Comparison of ENCODE assay signal across 9 cellular contexts in the genomic region with DNA sequence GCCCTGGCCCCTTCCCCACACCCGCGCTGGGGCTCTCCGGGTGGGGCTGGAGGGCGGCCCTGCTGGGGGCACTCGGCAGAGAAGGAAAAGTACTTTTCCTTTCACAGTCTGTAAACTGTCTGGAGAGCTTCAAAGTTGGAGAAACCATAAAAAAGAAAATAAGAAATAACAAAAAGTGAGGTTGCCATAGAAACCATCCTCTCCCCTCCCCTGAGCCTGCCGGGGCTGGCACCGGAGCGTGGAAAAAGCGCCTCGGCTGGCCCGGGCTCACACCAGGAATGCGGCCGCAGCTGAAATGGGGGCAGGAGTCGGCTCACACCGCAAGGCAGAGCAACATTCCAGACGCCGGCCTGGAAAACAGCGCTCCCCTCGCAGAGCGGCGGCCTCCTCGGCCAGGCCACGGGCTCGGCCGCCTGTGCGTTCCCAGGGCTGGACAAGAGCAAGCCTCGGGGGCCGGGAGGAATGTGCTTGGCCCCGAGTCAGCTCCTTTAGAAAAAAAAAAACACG.
DNase-seq lines count a peak whose midpoint lies in the region; ATAC-seq and TF ChIP-seq lines count a peak whose summit lies in the region.
"Had no signal": no experiment of that assay in that cellular context is flagged by ENCODE, and none has a peak within 500 bp of the region (broad histone marks: within the 10 kb centered on the region; RNA-seq: fewer than 3 reads in every experiment).

No MANE protein-coding gene starts in this region.

- no peak overlapping the region for H3K27ac ChIP-seq in mammary epithelial cell (ENCODE audit: insufficient read depth, low read depth, low read length)

- H3K9me3 ChIP-seq in mammary epithelial cell (replicated peaks; ENCODE audit: insufficient read depth, low read length), result no peaks in the 10 kb centered on the region

- H3K79me2 ChIP-seq in mammary epithelial cell (ENCODE audit: insufficient read depth, low read length), result no peaks in the 10 kb centered on the region

- H3K4me2 ChIP-seq in mammary epithelial cell (ENCODE audit: insufficient read depth, low read depth, low read length), result peak overlapping the region; percentile 18

- H3K9ac ChIP-seq in mammary epithelial cell (ENCODE audit: insufficient read depth, low read length), result no peak overlapping the region

- CTCF ChIA-PET in mammary epithelial cell (lab: Charles Lee; ENCODE audit: low non-redundant PET), result no interaction called here

- dilution Hi-C loops in mammary epithelial cell (cut with HindIII; ENCODE audit: low sequenced_read_pairs), result no loop called here

- H3K4me1 ChIP-seq in mammary epithelial cell (ENCODE audit: insufficient read depth, low read length), result peaks cover 12% of the 10 kb centered on the region

- peaks cover 2% of the 10 kb centered on the region for H4K20me1 ChIP-seq in mammary epithelial cell (ENCODE audit: insufficient read depth, low read length)

- intact Hi-C loops in mammary epithelial cell (cut with micrococcal nuclease) (loop anchor here (10.0 kb wide), 1 partner anchor 53 kb away; no protein-coding TSS in a partner anchor), sciatic nerve (cut with DNase I) (no loop called here)

- H2AFZ ChIP-seq in mammary epithelial cell (ENCODE audit: low read depth, low read length), result peak overlapping the region; percentile 30

- no peaks in the 10 kb centered on the region for H3K36me3 ChIP-seq in mammary epithelial cell (ENCODE audit: insufficient read depth, low read length)

- H3K27me3 ChIP-seq in mammary epithelial cell (ENCODE audit: insufficient read depth, low read length), result peaks cover 16% of the 10 kb centered on the region

- no peak for TF ChIP-seq CTCF in mammary epithelial cell (conservative IDR thresholded peaks at IDR 0.05 in 1 of 2, IDR thresholded peaks at IDR 0.05 in 1 of 2; ENCODE audit: extremely low read depth in 1 of 2, insufficient read depth in 1 of 2, low read depth in 1 of 2, low read length in 2 of 2)

- DNase-seq in GOT3 (lab: John Stamatoyannopoulos, UW) (peak; percentile 44), mammary epithelial cell (no peak), islet precursor cell (peak; percentile 91), sciatic nerve (ENCODE audit: low spot score) (peak; percentile 88), NCI-H2029 treated with DMSO at 0.1 percent for 48 hours (lab: John Stamatoyannopoulos, UW) (no peak), DMS79 (lab: John Stamatoyannopoulos, UW) (no peak), cerebellar nuclear complex (lab: John Stamatoyannopoulos, UW) (no peak)
- DNase-seq: effector CD4-positive, alpha-beta T cell had no signal

- 19% methylated on average over 29 of the region's 30 CpGs for WGBS in mammary epithelial cell (ENCODE audit: low coverage, missing lambda C conversion rate)

- BruUV-seq in mammary epithelial cell (replicated peaks; lab: Mats Ljungman, UMichigan), result no TSS peak

- ATAC-seq in sciatic nerve, result peak; percentile 86
- ATAC-seq in HG02759 (IDR thresholded peaks at IDR 0.05; ENCODE audit: unreplicated experiment), result no peak

- in situ Hi-C loops in mammary epithelial cell (cut with MboI; ENCODE audit: low sequenced_read_pairs in 2 of 2), result no loop called here

- no peak overlapping the region for H3K4me3 ChIP-seq in mammary epithelial cell (replicated peaks in 1 of 3; ENCODE audit: insufficient read depth in 1 of 3, low read depth in 2 of 3, low read length in 3 of 3)

Comparison
In these comparisons a context has a peak if more than half of its experiments do, and no peak if none do; other contexts are left out.
1. DNase-seq: peak in GOT3 (single experiment), islet precursor cell (single experiment) and sciatic nerve (single experiment); none in mammary epithelial cell (single experiment), NCI-H2029 treated with DMSO at 0.1 percent for 48 hours (single experiment), DMS79 (single experiment) and cerebellar nuclear complex (0 of 2).